8 cellular contexts compared by ENCODE assay signal in the genomic region with DNA sequence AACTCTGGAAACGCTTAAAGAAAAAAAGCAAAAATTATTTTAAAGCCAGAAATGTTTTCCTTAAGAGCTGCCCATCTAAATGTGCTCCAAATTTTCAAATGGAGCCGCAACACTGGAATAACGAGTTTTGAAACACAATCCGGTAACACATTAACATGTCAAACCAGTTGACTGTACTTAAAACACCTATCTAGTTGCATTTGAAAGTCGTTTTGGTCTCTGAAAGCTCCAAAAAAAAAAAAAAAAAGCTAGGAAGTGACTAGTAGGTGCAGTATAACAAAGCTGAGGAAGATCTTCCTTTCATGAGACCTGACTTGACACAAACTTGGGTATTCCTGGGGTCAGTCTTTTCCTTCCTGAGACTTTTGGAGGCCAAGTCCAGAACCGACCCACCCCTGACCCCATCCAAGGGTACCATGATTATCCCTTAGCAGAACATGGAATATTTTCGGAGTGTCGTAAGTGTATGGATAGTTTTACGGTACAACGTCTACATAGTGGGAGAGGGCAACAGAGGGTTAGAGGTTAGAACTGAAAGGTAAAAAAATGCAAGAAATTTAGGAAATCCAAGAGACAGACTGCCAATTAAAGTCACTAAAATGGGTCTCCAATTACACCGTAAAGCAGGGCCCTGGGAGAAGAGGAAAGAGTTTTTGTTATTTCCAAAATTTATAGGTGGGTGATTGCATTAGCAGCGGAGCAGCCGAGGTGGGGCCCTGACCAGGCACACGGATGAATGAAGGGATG. TPM values are rescaled to one million over a fixed set of nuclear protein-coding genes. Genes with fewer than 3 reads are reported as not detected.
DNase-seq lines count a peak whose midpoint lies in the region; ATAC-seq and TF ChIP-seq lines count a peak whose summit lies in the region.

No MANE protein-coding gene starts in this region.

- peaks cover 0 to 12% (median 0%) of the 10 kb centered on the region in 4 donors for H3K36me3 ChIP-seq in transverse colon

- peak overlapping the region; percentile 96 to 99 (median 98) for H3K27ac ChIP-seq in transverse colon

- peak; percentile 81 for TF ChIP-seq POLR2A in GM18526 (IDR thresholded peaks at IDR 0.05; ENCODE audit: extremely low read depth, insufficient read length)
- TF ChIP-seq POLR2A in transverse colon (IDR thresholded peaks at IDR 0.05), result no peak

- in situ Hi-C loops in transverse colon (cut with MboI; ENCODE audit: low pct_ligation_motif_present in 1 of 4, low pct_unique_long_range_greater_than_20kb in 1 of 4, low sequenced_read_pairs in 3 of 4), result no loop called here

- intact Hi-C loops in transverse colon (cut with DNase I; ENCODE audit: low total_unique reads), result no loop called here

- H3K4me1 ChIP-seq in transverse colon, result peaks cover 0 to 42% (median 8%) of the 10 kb centered on the region in 4 donors

- H3K27me3 ChIP-seq in transverse colon, result no peaks in the 10 kb centered on the region

- DNase-seq in iPS-NIHi11 (ENCODE audit: low spot score) (peak; percentile 6), transverse colon (no peak), GM19240 (ENCODE audit: insufficient read length, low spot score) (no peak), NCI-H1048 (lab: John Stamatoyannopoulos, UW) (no peak)

- H3K4me3 ChIP-seq in transverse colon, result peak overlapping the region; percentile 59 to 93 (median 83)

- TF ChIP-seq EP300 in transverse colon (IDR thresholded peaks at IDR 0.05; ENCODE audit: low read depth), result no peak

- no peak for TF ChIP-seq CTCF in transverse colon (IDR thresholded peaks at IDR 0.05)

- 4 to 9% methylated on average over 14 of the region's 14 CpGs for WGBS in transverse colon (ENCODE audit: low coverage in 1 of 2), 2 donors

- ATAC-seq in HG02938 (IDR thresholded peaks at IDR 0.05; ENCODE audit: unreplicated experiment) (peak; percentile 0), SK-N-SH treated with all-trans-retinoic acid at 6 μM for 48 hours (peak; percentile 2; the same call in 2 of the 3 replicates), HG03280 (IDR thresholded peaks at IDR 0.05; ENCODE audit: unreplicated experiment) (no peak)

- H3K9me3 ChIP-seq in transverse colon, result no peaks in the 10 kb centered on the region

TF ChIP-seq in SK-N-SH treated with all-trans-retinoic acid at 6 μM for 48 hours, 23 proteins besides CTCF, POLR2A, EP300 and RAD21:
- no peak for TF ChIP-seq ZC3H10 (CRISPR knock-in tag; IDR thresholded peaks at IDR 0.05)
- TF ChIP-seq, protein P1, sequence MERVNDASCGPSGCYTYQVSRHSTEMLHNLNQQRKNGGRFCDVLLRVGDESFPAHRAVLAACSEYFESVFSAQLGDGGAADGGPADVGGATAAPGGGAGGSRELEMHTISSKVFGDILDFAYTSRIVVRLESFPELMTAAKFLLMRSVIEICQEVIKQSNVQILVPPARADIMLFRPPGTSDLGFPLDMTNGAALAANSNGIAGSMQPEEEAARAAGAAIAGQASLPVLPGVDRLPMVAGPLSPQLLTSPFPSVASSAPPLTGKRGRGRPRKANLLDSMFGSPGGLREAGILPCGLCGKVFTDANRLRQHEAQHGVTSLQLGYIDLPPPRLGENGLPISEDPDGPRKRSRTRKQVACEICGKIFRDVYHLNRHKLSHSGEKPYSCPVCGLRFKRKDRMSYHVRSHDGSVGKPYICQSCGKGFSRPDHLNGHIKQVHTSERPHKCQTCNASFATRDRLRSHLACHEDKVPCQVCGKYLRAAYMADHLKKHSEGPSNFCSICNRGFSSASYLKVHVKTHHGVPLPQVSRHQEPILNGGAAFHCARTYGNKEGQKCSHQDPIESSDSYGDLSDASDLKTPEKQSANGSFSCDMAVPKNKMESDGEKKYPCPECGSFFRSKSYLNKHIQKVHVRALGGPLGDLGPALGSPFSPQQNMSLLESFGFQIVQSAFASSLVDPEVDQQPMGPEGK (CRISPR knock-in tag; IDR thresholded peaks at IDR 0.05; ENCODE audit: borderline replicate concordance), result no peak
- TF ChIP-seq ZNF8 (CRISPR knock-in tag; IDR thresholded peaks at IDR 0.05), result no peak
- TF ChIP-seq ARNTL (CRISPR knock-in tag; IDR thresholded peaks at IDR 0.05; ENCODE audit: borderline replicate concordance, low read depth), result no peak
- TF ChIP-seq TCF4 (CRISPR knock-in tag; IDR thresholded peaks at IDR 0.05; ENCODE audit: borderline replicate concordance), result no peak
- TF ChIP-seq OSR1 (CRISPR knock-in tag; IDR thresholded peaks at IDR 0.05), result no peak
- no peak for TF ChIP-seq ISL1 (CRISPR knock-in tag; IDR thresholded peaks at IDR 0.05)

RNA-seq across cellular contexts. Expression of a gene that starts 0.8 kb away (rescaled TPM):
- total RNA-seq in transverse colon, result 10 to 100 TPM in 1 of 4 donors, 1 to 10 TPM in 1, not detected in 2; 9.7 to 22.7 TPM
